In the genomic region with DNA sequence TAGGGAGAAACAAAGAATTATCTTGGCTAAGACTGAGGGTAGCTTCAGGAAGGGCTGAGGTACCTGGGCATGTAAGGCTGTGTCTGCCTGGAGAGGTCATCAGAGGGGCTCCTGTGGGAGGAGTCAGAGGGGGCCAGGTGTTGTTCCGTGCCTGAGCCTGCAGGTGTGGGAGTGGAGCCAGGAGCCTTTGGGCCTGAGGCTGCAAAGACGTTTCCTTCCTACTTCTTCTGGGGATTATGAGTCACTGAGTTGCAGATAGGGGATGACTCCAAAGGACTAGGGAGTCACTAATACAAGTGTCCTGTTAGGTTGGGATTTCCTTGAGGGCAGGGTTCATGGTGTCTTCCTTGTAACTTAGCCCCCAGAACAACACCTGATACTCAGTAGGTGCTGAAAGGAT, we compare ENCODE assay signal across 1 cellular context.
A peak's percentile ranks its signal among the peaks of the same experiment; 100 is the strongest.
TF ChIP-seq lines count a peak whose summit lies in the region.

No MANE protein-coding gene starts in this region.

TF ChIP-seq in HCT116, 20 proteins besides CTCF, POLR2A, EP300 and RAD21 (continued from another document):
- TF ChIP-seq EGR1 (IDR thresholded peaks at IDR 0.05; ENCODE audit: low read depth) (0 out of 2 replicates have a peak, but pooled peaks have one; percentile 18), SP1 (IDR thresholded peaks at IDR 0.05; ENCODE audit: low read depth) (peak; percentile 83), YY1 (IDR thresholded peaks at IDR 0.05; ENCODE audit: extremely low read depth, insufficient replicate concordance, low read depth, low read length) (no peak), TCF7L2 (IDR thresholded peaks at IDR 0.05; ENCODE audit: borderline replicate concordance, extremely low read depth, insufficient read depth, insufficient read length) (no peak), ELF1 (IDR thresholded peaks at IDR 0.05; ENCODE audit: borderline replicate concordance, low read depth) (no peak)
- TF ChIP-seq, protein P1, sequence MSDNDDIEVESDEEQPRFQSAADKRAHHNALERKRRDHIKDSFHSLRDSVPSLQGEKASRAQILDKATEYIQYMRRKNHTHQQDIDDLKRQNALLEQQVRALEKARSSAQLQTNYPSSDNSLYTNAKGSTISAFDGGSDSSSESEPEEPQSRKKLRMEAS (IDR thresholded peaks at IDR 0.05) = peak; percentile 66
TF ChIP-seq in HCT116: peak in this region for 9.
